17 cellular contexts compared by ENCODE assay signal in genomic region chr5:178323961-178324360, GRCh38.
DNase-seq lines count a peak whose midpoint lies in the region; ATAC-seq, FAIRE-seq and TF ChIP-seq lines count a peak whose summit lies in the region.
"Had no signal": no experiment of that assay in that cellular context is flagged by ENCODE, and none has a peak within 500 bp of the region (broad histone marks: within the 10 kb centered on the region; RNA-seq: fewer than 3 reads in every experiment).

No MANE protein-coding gene starts in this region.

- H3K4me2 ChIP-seq in DOHH2 (ENCODE audit: low read length) (peak overlapping the region; percentile 98), GM12878 (ENCODE audit: control insufficient read depth, insufficient read depth) (peak overlapping the region; percentile 84)

- no peaks in the 10 kb centered on the region for H3K27me3 ChIP-seq in DOHH2 (ENCODE audit: control insufficient read depth, low read length)
- no peaks in the 10 kb centered on the region for H3K27me3 ChIP-seq in GM12878 (replicated peaks in 1 of 2; ENCODE audit: control insufficient read depth in 2 of 2, insufficient read depth in 2 of 2, low read length in 1 of 2)

- H3K36me3 Mint-ChIP-seq in immature natural killer cell, result peaks cover 0 to 4% (median 0%) of the 10 kb centered on the region in 3 donors

- intact Hi-C loops in GM12878 (cut with micrococcal nuclease; ENCODE audit: unreplicated experiment), result loop anchor here (5.0 kb wide), 1 partner anchor 42 kb away; no protein-coding TSS in a partner anchor

- H3K9me2 ChIP-seq in DOHH2 (replicated peaks; ENCODE audit: control insufficient read depth, low read length), result no peaks in the 10 kb centered on the region

- CTCF ChIA-PET in GM12878 (lab: Yijun Ruan, JAX), result interaction anchor here (0.6 kb wide), 1 partner anchor 114 kb away, joined by 3 read pairs; no protein-coding TSS in a partner anchor

- TF ChIP-seq POLR2A in GM12878 (IDR thresholded peaks at IDR 0.05; ENCODE audit: low read depth, low read length) (no peak), GM18505 (IDR thresholded peaks at IDR 0.05; ENCODE audit: borderline replicate concordance, extremely low read depth, insufficient read depth, insufficient read length) (no peak)

- H3K79me2 ChIP-seq in DOHH2 (ENCODE audit: control insufficient read depth, low read length) (peaks cover 27% of the 10 kb centered on the region), GM12878 (ENCODE audit: control insufficient read depth, insufficient read depth, low read length) (peaks cover 4% of the 10 kb centered on the region)

- WGBS in GM12878 (ENCODE audit: insufficient coverage, insufficient replicate concordance, low lambda C conversion rate, missing lambda C conversion rate), result 4% methylated on average over 7 of the region's 7 CpGs

- BruUV-seq in GM12878 (replicated peaks; lab: Mats Ljungman, UMichigan), result no TSS peak

- peak overlapping the region; percentile 94 for H3K27ac ChIP-seq in DOHH2 (ENCODE audit: low read depth, low read length)
- H3K27ac ChIP-seq in GM12878 (ENCODE audit: control insufficient read depth, insufficient read depth), result peak overlapping the region; percentile 72

- peaks cover 6% of the 10 kb centered on the region for H3F3A ChIP-seq in DOHH2 (ENCODE audit: control insufficient read depth, insufficient read depth)

- RAD21 ChIA-PET in GM12878 (lab: Charles Lee; ENCODE audit: unreplicated experiment), result no interaction called here

- peaks cover 55% of the 10 kb centered on the region for H3K4me1 ChIP-seq in DOHH2 (ENCODE audit: control insufficient read depth, low read length)
- H3K4me1 ChIP-seq in GM12878 (ENCODE audit: control insufficient read depth, insufficient read depth, low read length), result peaks cover 11% of the 10 kb centered on the region

- H3K9me3 ChIP-seq in DOHH2 (ENCODE audit: control insufficient read depth, insufficient read depth, low read length) (no peaks in the 10 kb centered on the region), GM12878 (replicated peaks; ENCODE audit: control insufficient read depth, insufficient read depth, low read length) (no peaks in the 10 kb centered on the region; the same call in 1 of the 3 replicates)

- peaks cover 9% of the 10 kb centered on the region; the same call in 1 of the 2 replicates for H3K36me3 ChIP-seq in DOHH2 (ENCODE audit: control insufficient read depth, low read length)
- H3K36me3 ChIP-seq in GM12878 (ENCODE audit: control insufficient read depth in 2 of 2, insufficient read depth in 2 of 2, low read length in 1 of 2), result no peaks in the 10 kb centered on the region

- H3K4me3 Mint-ChIP-seq in immature natural killer cell, result no peak overlapping the region

- peak overlapping the region; percentile 56; the same call in 1 of the 2 replicates for H3K9ac ChIP-seq in GM12878 (ENCODE audit: control insufficient read depth, insufficient read depth, low read length)

- no peak for TF ChIP-seq CTCF in DOHH2 (IDR thresholded peaks at IDR 0.05; ENCODE audit: low read depth, low read length, poor library complexity, severe bottlenecking)
- TF ChIP-seq CTCF in GM12878 (IDR thresholded peaks at IDR 0.05 in 2 of 3, conservative IDR thresholded peaks at IDR 0.05 in 1 of 3; ENCODE audit: control insufficient read depth in 2 of 3, extremely low read depth in 1 of 3, insufficient read depth in 1 of 3, low read depth in 3 of 3, low read length in 3 of 3), result no peak

- no peak for TF ChIP-seq RAD21 in GM12878 (IDR thresholded peaks at IDR 0.05; ENCODE audit: insufficient read depth, low read depth, low read length)

- H3K9me3 Mint-ChIP-seq in immature natural killer cell, result no peaks in the 10 kb centered on the region

- peak; percentile 46 for ATAC-seq in GM19372 (IDR thresholded peaks at IDR 0.05; ENCODE audit: low read depth, unreplicated experiment)
- ATAC-seq in HG02852 (IDR thresholded peaks at IDR 0.05; ENCODE audit: unreplicated experiment), result peak; percentile 44
- ATAC-seq in GM12878, result peak; percentile 55
- no peak for ATAC-seq in GM18505 (IDR thresholded peaks at IDR 0.05; ENCODE audit: unreplicated experiment)
- ATAC-seq: left ventricle myocardium superior had no signal

- in situ Hi-C loops in GM12878 (cut with MboI), result no loop called here

- POLR2A ChIA-PET in GM12878 (lab: Charles Lee), result no interaction called here

- no peak overlapping the region for H3K27ac Mint-ChIP-seq in immature natural killer cell

- SMC1A ChIA-PET in GM12878 (lab: Charles Lee; ENCODE audit: uncharacterized antibody, unreplicated experiment), result no interaction called here

- TF ChIP-seq EP300 in GM12878 (IDR thresholded peaks at IDR 0.05; ENCODE audit: borderline replicate concordance in 1 of 2, control insufficient read depth in 1 of 2, low read depth in 2 of 2, low read length in 2 of 2), result peak in 1 of 2 experiments; percentile 47; a peak in 1 of 4 replicates

- DNase-seq in GM12878 (ENCODE audit: low read depth, low spot score) (no peak), immature natural killer cell (no peak), epidermal melanocyte (ENCODE audit: insufficient read length, low spot score) (no peak), NCI-H2107 treated with DMSO at 0.1 percent for 48 hours (lab: John Stamatoyannopoulos, UW; ENCODE audit: unreplicated experiment) (no peak)
- DNase-seq: ACHN, DMS 273 treated with DMSO at 0.1 percent for 48 hours, IMR-90, left ventricle myocardium superior, NCI-H1436 treated with DMSO at 0.1 percent for 48 hours, NCI-H748 treated with DMSO at 0.1 percent for 48 hours, small intestine, trophoblast cell had no signal

- peaks cover 2 to 6% (median 4%) of the 10 kb centered on the region in 3 donors for H3K27me3 Mint-ChIP-seq in immature natural killer cell (ENCODE audit: low read depth in 3 of 3)

- no peaks in the 10 kb centered on the region for H3K4me1 Mint-ChIP-seq in immature natural killer cell

- no peak for FAIRE-seq in GM12878 (lab: Jason Lieb, UNC)
- FAIRE-seq: GM12892, small intestine had no signal

- H3K4me3 ChIP-seq in DOHH2 (ENCODE audit: low read length) (peak overlapping the region; percentile 90), GM12878 (peak overlapping the region; percentile 50; the same call in 1 of the 2 replicates)

- H4K20me1 ChIP-seq in DOHH2 (ENCODE audit: control insufficient read depth, insufficient read depth, low read depth, low read length) (no peaks in the 10 kb centered on the region), GM12878 (ENCODE audit: control insufficient read depth, insufficient read depth) (no peaks in the 10 kb centered on the region)

- no peak overlapping the region for H2AFZ ChIP-seq in GM12878 (ENCODE audit: control insufficient read depth, low read depth, low read length)

TF ChIP-seq in GM12878, 131 proteins besides CTCF, POLR2A, EP300 and RAD21:
- TF ChIP-seq FOXM1 (IDR thresholded peaks at IDR 0.05; ENCODE audit: low read depth, low read length), result no peak
- TF ChIP-seq, protein P1, sequence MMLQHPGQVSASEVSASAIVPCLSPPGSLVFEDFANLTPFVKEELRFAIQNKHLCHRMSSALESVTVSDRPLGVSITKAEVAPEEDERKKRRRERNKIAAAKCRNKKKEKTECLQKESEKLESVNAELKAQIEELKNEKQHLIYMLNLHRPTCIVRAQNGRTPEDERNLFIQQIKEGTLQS (IDR thresholded peaks at IDR 0.05; ENCODE audit: borderline replicate concordance, extremely low read depth, low read depth, low read length), result no peak
- peak; percentile 84; the same call in 1 of the 3 replicates for TF ChIP-seq POU2F2 (IDR thresholded peaks at IDR 0.05; ENCODE audit: borderline replicate concordance, low read depth, low read length)
- no peak for TF ChIP-seq POLR2AphosphoS2 (IDR thresholded peaks at IDR 0.05; ENCODE audit: low read depth, low read length)
- no peak for TF ChIP-seq BHLHE40 (IDR thresholded peaks at IDR 0.05; ENCODE audit: borderline replicate concordance in 1 of 2, low read depth in 2 of 2, low read length in 1 of 2)
- TF ChIP-seq USF2 (IDR thresholded peaks at IDR 0.05; ENCODE audit: borderline replicate concordance, low read depth, low read length), result no peak
TF ChIP-seq in GM12878: peak in this region for 1.
